In genomic region chr20:49268600-49269365, GRCh38 we compare ENCODE assay signal across 9 cellular contexts. TPM values are rescaled to one million over a fixed set of nuclear protein-coding genes. Genes with fewer than 3 reads are reported as not detected.
DNase-seq lines count a peak whose midpoint lies in the region; ATAC-seq, FAIRE-seq and TF ChIP-seq lines count a peak whose summit lies in the region.
"Had no signal": no experiment of that assay in that cellular context is flagged by ENCODE, and none has a peak within 500 bp of the region (broad histone marks: within the 10 kb centered on the region; RNA-seq: fewer than 3 reads in every experiment).

No MANE protein-coding gene starts in this region.

- POLR2A ChIA-PET in PC-3 (lab: Charles Lee; ENCODE audit: unreplicated experiment) = interaction anchor here (0.6 kb wide), 1 partner anchor 9 kb away, joined by 5 read pairs; no protein-coding TSS in a partner anchor
- POLR2A ChIA-PET in endothelial cell of umbilical vein (lab: Charles Lee) = no interaction called here

- H3K4me3 Mint-ChIP-seq in activated naive CD4-positive, alpha-beta T cell treated with anti-CD3 and anti-CD28 coated beads, Interleukin-2, amount 50 U/mL, for 24 hours = peak overlapping the region; percentile 95

- H3K27ac ChIP-seq in PC-3 (ENCODE audit: low read length) (no peak overlapping the region), endothelial cell of umbilical vein (ENCODE audit: insufficient read depth, low read depth, low read length) (no peak overlapping the region), thoracic aorta (no peak overlapping the region), foreskin keratinocyte (no peak overlapping the region)
- H3K27ac ChIP-seq: WERI-Rb-1 had no signal

- peaks cover 51% of the 10 kb centered on the region for H3K36me3 Mint-ChIP-seq in activated naive CD4-positive, alpha-beta T cell treated with anti-CD3 and anti-CD28 coated beads, Interleukin-2, amount 50 U/mL, for 24 hours

- H3K9me2 ChIP-seq in PC-3 (replicated peaks; ENCODE audit: low read length) = no peaks in the 10 kb centered on the region

- no peak for TF ChIP-seq POLR2A in endothelial cell of umbilical vein (IDR thresholded peaks at IDR 0.05; ENCODE audit: low read depth, low read length)

- H3K27me3 ChIP-seq in PC-3 (ENCODE audit: low read length) (no peaks in the 10 kb centered on the region), endothelial cell of umbilical vein (ENCODE audit: control insufficient read depth in 2 of 2, insufficient read depth in 2 of 2, low read length in 2 of 2) (no peaks in the 10 kb centered on the region), thoracic aorta (replicated peaks; ENCODE audit: insufficient read depth) (no peaks in the 10 kb centered on the region), foreskin keratinocyte (no peaks in the 10 kb centered on the region)

- H3K36me3 ChIP-seq in PC-3 (ENCODE audit: low read depth, low read length) (peaks cover 59% of the 10 kb centered on the region), endothelial cell of umbilical vein (ENCODE audit: control insufficient read depth in 2 of 2, extremely low read depth in 1 of 2, insufficient read depth in 2 of 2, low read length in 2 of 2) (peaks cover 22 to 23% of the 10 kb centered on the region in 2 experiments), thoracic aorta (peaks cover 45% of the 10 kb centered on the region)

- H3K4me1 ChIP-seq in PC-3 (ENCODE audit: insufficient read depth, low read length) = 0 out of 2 replicates have a peak, but pooled peaks cover 5% of the 10 kb centered on the region
- peaks cover 21% of the 10 kb centered on the region for H3K4me1 ChIP-seq in endothelial cell of umbilical vein (ENCODE audit: control insufficient read depth, extremely low read depth, insufficient read depth, low read length)
- H3K4me1 ChIP-seq in thoracic aorta (ENCODE audit: control insufficient read depth in 1 of 2, low read depth in 2 of 2) = peaks cover 19 to 53% of the 10 kb centered on the region in 2 donors
- H3K4me1 ChIP-seq in foreskin keratinocyte = no peaks in the 10 kb centered on the region

- H3K9me1 ChIP-seq in endothelial cell of umbilical vein (replicated peaks; ENCODE audit: control insufficient read depth, extremely low read depth, insufficient read depth, low read length) = peaks cover 4% of the 10 kb centered on the region

- no peak for DNase-seq in activated naive CD4-positive, alpha-beta T cell treated with Interleukin-2 at 50 U/mL for 16 hours
- no peak for DNase-seq in PC-3
- no peak for DNase-seq in endothelial cell of umbilical vein (ENCODE audit: low read depth, low spot score)
- no peak for DNase-seq in thoracic aorta (ENCODE audit: low spot score)
- DNase-seq in foreskin keratinocyte = no peak
- no peak for DNase-seq in dedifferentiated amniotic fluid mesenchymal stem cell (ENCODE audit: extremely low spot score)
- DNase-seq: WERI-Rb-1 had no signal

- TF ChIP-seq CTCF in PC-3 (conservative IDR thresholded peaks at IDR 0.05; ENCODE audit: low read depth, low read length) (no peak), endothelial cell of umbilical vein (IDR thresholded peaks at IDR 0.05; ENCODE audit: extremely low read depth in 1 of 2, insufficient read depth in 1 of 2, low read depth in 1 of 2, low read length in 2 of 2) (no peak), thoracic aorta (IDR thresholded peaks at IDR 0.05) (no peak), foreskin keratinocyte (conservative IDR thresholded peaks at IDR 0.05) (no peak)

- H3K79me2 ChIP-seq in PC-3 (ENCODE audit: low read length) = peaks cover 76% of the 10 kb centered on the region
- peaks cover 87% of the 10 kb centered on the region for H3K79me2 ChIP-seq in endothelial cell of umbilical vein (ENCODE audit: control insufficient read depth, insufficient read depth, low read length)

- intact Hi-C loops in PC-3 (cut with micrococcal nuclease) (no loop called here), endothelial cell of umbilical vein (cut with micrococcal nuclease) (no loop called here)

- H4K20me1 ChIP-seq in PC-3 (ENCODE audit: low read length) (peaks cover 27% of the 10 kb centered on the region), endothelial cell of umbilical vein (replicated peaks; ENCODE audit: control insufficient read depth, extremely low read depth, insufficient read depth, low read length) (peaks cover 6% of the 10 kb centered on the region)

- dilution Hi-C loops in endothelial cell of umbilical vein (cut with MboI; ENCODE audit: extremely low pct_ligation_motif_present, low sequenced_read_pairs) = no loop called here

- H3K4me3 ChIP-seq in PC-3 (ENCODE audit: low read length) = peak overlapping the region; percentile 29; the same call in 1 of the 2 replicates
- H3K4me3 ChIP-seq in endothelial cell of umbilical vein (replicated peaks in 1 of 3; ENCODE audit: insufficient read depth in 1 of 3, low read depth in 1 of 3, low read length in 3 of 3) = peak overlapping the region in 1 of 3 experiments; percentile 33
- H3K4me3 ChIP-seq in thoracic aorta = peak overlapping the region; percentile 37

- H3K9me3 Mint-ChIP-seq in activated naive CD4-positive, alpha-beta T cell treated with anti-CD3 and anti-CD28 coated beads, Interleukin-2, amount 50 U/mL, for 24 hours = peaks cover 8% of the 10 kb centered on the region

- CTCF ChIA-PET in PC-3 (lab: Charles Lee) (no interaction called here), endothelial cell of umbilical vein (lab: Charles Lee) (interaction anchor here (2.5 kb wide), 1 partner anchor 22 kb away, joined by 11 read pairs; no protein-coding TSS in a partner anchor)

- H3K9me3 ChIP-seq in PC-3 (ENCODE audit: low read length) (no peaks in the 10 kb centered on the region), endothelial cell of umbilical vein (replicated peaks; ENCODE audit: control insufficient read depth, insufficient read depth, low read length) (no peaks in the 10 kb centered on the region), thoracic aorta (no peaks in the 10 kb centered on the region)

- FAIRE-seq in endothelial cell of umbilical vein (lab: Jason Lieb, UNC) = no peak

- peaks cover 73% of the 10 kb centered on the region for H3K4me1 Mint-ChIP-seq in activated naive CD4-positive, alpha-beta T cell treated with anti-CD3 and anti-CD28 coated beads, Interleukin-2, amount 50 U/mL, for 24 hours

- H3K4me2 ChIP-seq in PC-3 (ENCODE audit: low read length) = peak overlapping the region; percentile 52
- peak overlapping the region; percentile 53 for H3K4me2 ChIP-seq in endothelial cell of umbilical vein (ENCODE audit: insufficient read depth, low read length)

- no peaks in the 10 kb centered on the region for H3F3A ChIP-seq in PC-3 (ENCODE audit: low read length, unreplicated experiment)

- H3K27ac Mint-ChIP-seq in activated naive CD4-positive, alpha-beta T cell treated with anti-CD3 and anti-CD28 coated beads, Interleukin-2, amount 50 U/mL, for 24 hours = peak overlapping the region; percentile 86

- H3K9ac ChIP-seq in PC-3 (ENCODE audit: low read length) = no peak overlapping the region
- no peak overlapping the region for H3K9ac ChIP-seq in endothelial cell of umbilical vein (replicated peaks; ENCODE audit: extremely low read depth, insufficient read depth, low read length)

- no peaks in the 10 kb centered on the region for H3K27me3 Mint-ChIP-seq in activated naive CD4-positive, alpha-beta T cell treated with anti-CD3 and anti-CD28 coated beads, Interleukin-2, amount 50 U/mL, for 24 hours

- H2AFZ ChIP-seq in PC-3 (ENCODE audit: low read length) = no peak overlapping the region
- no peak overlapping the region for H2AFZ ChIP-seq in endothelial cell of umbilical vein (ENCODE audit: low read depth, low read length)

- BruUV-seq in PC-3 (replicated peaks; lab: Mats Ljungman, UMichigan) = no TSS peak
- BruUV-seq in endothelial cell of umbilical vein (replicated peaks; lab: Mats Ljungman, UMichigan) = no TSS peak

- peak; percentile 28; the same call in 1 of the 2 replicates for ATAC-seq in PC-3
- no peak for ATAC-seq in thoracic aorta (ENCODE audit: insufficient number of reproducible peaks, low FRiP score, low read depth)
- ATAC-seq in foreskin keratinocyte = no peak
- ATAC-seq in GM19463 (IDR thresholded peaks at IDR 0.05; ENCODE audit: unreplicated experiment) = no peak

TF ChIP-seq in endothelial cell of umbilical vein, 7 proteins besides CTCF, POLR2A, EP300 and RAD21 (continues in another document):
- TF ChIP-seq MAX (IDR thresholded peaks at IDR 0.05; ENCODE audit: insufficient read depth, insufficient read length) (no peak), MYC (IDR thresholded peaks at IDR 0.05; ENCODE audit: low read depth, low read length) (no peak), FOS (IDR thresholded peaks at IDR 0.05; ENCODE audit: borderline replicate concordance, insufficient read depth, low read length) (no peak), JUN (IDR thresholded peaks at IDR 0.05; ENCODE audit: borderline replicate concordance, insufficient read depth, insufficient read length, low read depth) (no peak)

RNA-seq across cellular contexts. Expression of gene ZNFX1, which starts 9.1 kb away (rescaled TPM):
- total RNA-seq in PC-3 (2014; rRNA removed) = 18.8 and 18.9 TPM in 2 replicates
- 26.5 and 27.9 TPM in 2 replicates for total RNA-seq in endothelial cell of umbilical vein
- 6.8 and 8.3 TPM in 2 replicates for polyA plus RNA-seq in endothelial cell of umbilical vein
- 7.8 and 8.6 TPM in 2 replicates for polyA plus RNA-seq in endothelial cell of umbilical vein (2011; cell fraction: cytosol; rRNA removed)
- polyA plus RNA-seq in endothelial cell of umbilical vein (2011; cell fraction: nucleus; rRNA removed) = 10.1 and 13.9 TPM in 2 replicates
- 24.5 and 24.7 TPM in 2 replicates for polyA plus RNA-seq in endothelial cell of umbilical vein (2012)
- 24.3 and 29.8 TPM in 2 replicates for polyA minus RNA-seq in endothelial cell of umbilical vein
- polyA minus RNA-seq in endothelial cell of umbilical vein (2011; cell fraction: cytosol; rRNA and poly(A)+ RNA removed) = 13.3 TPM
- 12.7 and 22.2 TPM in 2 replicates for polyA minus RNA-seq in endothelial cell of umbilical vein (2011; cell fraction: nucleus; rRNA and poly(A)+ RNA removed)
- total RNA-seq in thoracic aorta = 10 to 100 TPM; 65.3 to 74.7 TPM
- 34.0 and 42.6 TPM in 2 replicates for total RNA-seq in foreskin keratinocyte
- 8.4 and 9.1 TPM in 2 replicates for polyA plus RNA-seq in foreskin keratinocyte

RNA-seq across cellular contexts. Expression of gene DDX27, which starts 49.6 kb away (rescaled TPM):
- total RNA-seq in PC-3 (2014; rRNA removed) (80.8 and 97.3 TPM in 2 replicates), endothelial cell of umbilical vein (25.7 and 26.1 TPM in 2 replicates), thoracic aorta (10 to 100 TPM; 35.3 to 35.9 TPM), foreskin keratinocyte (47.2 and 51.5 TPM in 2 replicates)
- polyA plus RNA-seq in endothelial cell of umbilical vein (23.1 and 24.0 TPM in 2 replicates), foreskin keratinocyte (32.9 and 38.0 TPM in 2 replicates)
- polyA plus RNA-seq in endothelial cell of umbilical vein (2011; cell fraction: cytosol; rRNA removed) = 22.6 and 22.7 TPM in 2 replicates
- polyA plus RNA-seq in endothelial cell of umbilical vein (2011; cell fraction: nucleus; rRNA removed) = 36.9 and 40.1 TPM in 2 replicates
- polyA plus RNA-seq in endothelial cell of umbilical vein (2012) = 24.5 and 27.6 TPM in 2 replicates
- polyA minus RNA-seq in endothelial cell of umbilical vein = 17.7 and 21.1 TPM in 2 replicates
- 36.2 TPM for polyA minus RNA-seq in endothelial cell of umbilical vein (2011; cell fraction: cytosol; rRNA and poly(A)+ RNA removed)
- polyA minus RNA-seq in endothelial cell of umbilical vein (2011; cell fraction: nucleus; rRNA and poly(A)+ RNA removed) = 18.0 and 20.7 TPM in 2 replicates
